ENCODE assay signal across 15 cellular contexts in the genomic region with DNA sequence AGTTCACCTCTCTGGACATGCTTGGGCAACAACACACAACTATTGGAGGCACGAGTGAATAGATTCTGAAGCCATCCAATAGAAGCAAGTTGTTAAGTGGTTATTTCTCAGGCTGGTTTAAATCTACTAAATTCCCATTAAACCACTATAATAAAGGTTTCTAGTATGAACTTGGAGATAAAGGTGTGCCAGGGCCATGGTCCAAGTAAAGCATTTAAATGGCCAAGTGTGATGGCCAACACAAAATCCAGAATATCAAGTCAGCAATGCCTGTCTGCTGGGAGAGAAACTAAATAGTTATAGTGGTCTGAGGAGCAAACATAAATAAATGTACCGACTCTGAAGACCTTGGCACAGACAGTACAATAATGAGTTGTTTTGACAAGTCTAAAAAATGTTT.
DNase-seq lines count a peak whose midpoint lies in the region; ATAC-seq and TF ChIP-seq lines count a peak whose summit lies in the region.
"Had no signal": no experiment of that assay in that cellular context is flagged by ENCODE, and none has a peak within 500 bp of the region (broad histone marks: within the 10 kb centered on the region; RNA-seq: fewer than 3 reads in every experiment).

No MANE protein-coding gene starts in this region.

- ATAC-seq in Panc1 (no peak), GM21528 (IDR thresholded peaks at IDR 0.05; ENCODE audit: low FRiP score, unreplicated experiment) (no peak)

- H3K36me3 ChIP-seq in Panc1 (ENCODE audit: control insufficient read depth, insufficient read depth, low read length) (no peaks in the 10 kb centered on the region), parathyroid adenoma (ENCODE audit: control insufficient read depth, insufficient read depth, low read length) (no peaks in the 10 kb centered on the region), Karpas-422 (ENCODE audit: insufficient read depth, low read length) (no peaks in the 10 kb centered on the region)

- H3K4me1 Mint-ChIP-seq in dendritic cell treated with granulocyte-macrophage colony-stimulating factor and Interleukin-4, amounts not matched to agents 40 ng/mL and 50 ng/mL, for 4 days (ENCODE audit: low read depth), result peaks cover 34% of the 10 kb centered on the region
- H3K4me1 Mint-ChIP-seq in mesothelial cell of epicardium, result peaks cover 31% of the 10 kb centered on the region

- H3K4me1 ChIP-seq in Panc1 (ENCODE audit: control insufficient read depth, insufficient read depth, low read length), result peaks cover 46% of the 10 kb centered on the region
- peaks cover 66% of the 10 kb centered on the region for H3K4me1 ChIP-seq in parathyroid adenoma
- no peaks in the 10 kb centered on the region for H3K4me1 ChIP-seq in Karpas-422 (ENCODE audit: low read length)

- no TSS peak for BruUV-seq in Panc1 (replicated peaks; lab: Mats Ljungman, UMichigan)

- peak overlapping the region; percentile 65 for H3K27ac Mint-ChIP-seq in dendritic cell treated with granulocyte-macrophage colony-stimulating factor and Interleukin-4, amounts not matched to agents 40 ng/mL and 50 ng/mL, for 4 days
- H3K27ac Mint-ChIP-seq in mesothelial cell of epicardium, result no peak overlapping the region
- H3K27ac Mint-ChIP-seq: CD4-positive, alpha-beta T cell; H9 had no signal

- H3K27ac ChIP-seq in Panc1 (ENCODE audit: low read length) (peak overlapping the region; percentile 99), parathyroid adenoma (peak overlapping the region; percentile 98), Karpas-422 (ENCODE audit: low read length) (no peak overlapping the region)
- H3K27ac ChIP-seq: C4-2B had no signal

- POLR2A ChIA-PET in Panc1 (lab: Charles Lee), result no interaction called here

- no peaks in the 10 kb centered on the region for H3K27me3 ChIP-seq in Panc1 (ENCODE audit: control insufficient read depth, insufficient read depth, low read length)
- no peaks in the 10 kb centered on the region for H3K27me3 ChIP-seq in parathyroid adenoma (ENCODE audit: control insufficient read depth, insufficient read depth, low read length)
- H3K27me3 ChIP-seq in Karpas-422 (ENCODE audit: low read length), result no peaks in the 10 kb centered on the region

- H3K9me2 ChIP-seq in Karpas-422 (replicated peaks; ENCODE audit: insufficient read depth, low read length), result no peaks in the 10 kb centered on the region

- TF ChIP-seq CTCF in Panc1 (IDR thresholded peaks at IDR 0.05) (no peak), parathyroid adenoma (IDR thresholded peaks at IDR 0.05) (no peak), mesothelial cell of epicardium (IDR thresholded peaks at IDR 0.05; ENCODE audit: unreplicated experiment) (no peak)

- peaks cover 4% of the 10 kb centered on the region; the same call in 1 of the 2 replicates for H3K9me3 ChIP-seq in Panc1 (ENCODE audit: control insufficient read depth, insufficient read depth, low read depth, low read length)
- H3K9me3 ChIP-seq in parathyroid adenoma (ENCODE audit: control insufficient read depth, low read length), result no peaks in the 10 kb centered on the region
- H3K9me3 ChIP-seq in Karpas-422 (ENCODE audit: low read length), result no peaks in the 10 kb centered on the region
- H3K9me3 ChIP-seq: Caco-2 had no signal

- no peak overlapping the region for H3K9ac ChIP-seq in parathyroid adenoma
- H3K9ac ChIP-seq in Karpas-422 (ENCODE audit: low read length), result no peak overlapping the region

- CTCF ChIA-PET in Panc1 (lab: Charles Lee), result no interaction called here

- intact Hi-C loops in Panc1 (cut with micrococcal nuclease; ENCODE audit: unreplicated experiment), result no loop called here
- intact Hi-C loops in dendritic cell treated with granulocyte-macrophage colony-stimulating factor and Interleukin-4, amounts not matched to agents 40 ng/mL and 50 ng/mL, for 4 days (cut with micrococcal nuclease), result loop anchor here (10.0 kb wide), 2 partner anchors 315 to 445 kb away; no protein-coding TSS in a partner anchor

- DNase-seq in M059J (ENCODE audit: low read depth), result peak; percentile 11
- DNase-seq in Panc1 (ENCODE audit: low read depth, low spot score), result no peak
- DNase-seq in Karpas-422, result no peak
- no peak for DNase-seq in activated CD8-positive, alpha-beta memory T cell treated with anti-CD3 and anti-CD28 coated beads, Interleukin-2, amount 50 U/mL, for 4 hours
- no peak for DNase-seq in mesothelial cell of epicardium (ENCODE audit: low spot score in 2 of 2, unreplicated experiment in 2 of 2)
- DNase-seq: AML-193; Caco-2; CD4-positive, alpha-beta T cell; DMS79 treated with DMSO at 0.1 percent for 48 hours; GF-D8; H9 had no signal

- no peaks in the 10 kb centered on the region for H4K20me1 ChIP-seq in Karpas-422 (ENCODE audit: insufficient read depth, low read depth, low read length)

- no peak overlapping the region for H3K4me3 Mint-ChIP-seq in dendritic cell treated with granulocyte-macrophage colony-stimulating factor and Interleukin-4, amounts not matched to agents 40 ng/mL and 50 ng/mL, for 4 days
- H3K4me3 Mint-ChIP-seq in mesothelial cell of epicardium, result no peak overlapping the region
- H3K4me3 Mint-ChIP-seq: CD4-positive, alpha-beta T cell; H9 had no signal

- H3K4me3 ChIP-seq in Panc1 (ENCODE audit: low read depth in 2 of 2, low read length in 2 of 2), result no peak overlapping the region
- H3K4me3 ChIP-seq in parathyroid adenoma (ENCODE audit: low read depth, low read length), result no peak overlapping the region
- H3K4me3 ChIP-seq in Karpas-422 (ENCODE audit: low read length), result no peak overlapping the region

- H3K9me3 Mint-ChIP-seq in dendritic cell treated with granulocyte-macrophage colony-stimulating factor and Interleukin-4, amounts not matched to agents 40 ng/mL and 50 ng/mL, for 4 days, result no peaks in the 10 kb centered on the region
- no peaks in the 10 kb centered on the region for H3K9me3 Mint-ChIP-seq in mesothelial cell of epicardium
- H3K9me3 Mint-ChIP-seq: CD4-positive, alpha-beta T cell; H9 had no signal

- no peak overlapping the region for H3K4me2 ChIP-seq in parathyroid adenoma (ENCODE audit: low read length)
- H3K4me2 ChIP-seq in Karpas-422 (ENCODE audit: low read depth, low read length, poor library complexity, severe bottlenecking), result no peak overlapping the region

- H3K27me3 Mint-ChIP-seq in dendritic cell treated with granulocyte-macrophage colony-stimulating factor and Interleukin-4, amounts not matched to agents 40 ng/mL and 50 ng/mL, for 4 days, result no peaks in the 10 kb centered on the region
- H3K27me3 Mint-ChIP-seq in mesothelial cell of epicardium (ENCODE audit: low read depth), result no peaks in the 10 kb centered on the region

- H3K36me3 Mint-ChIP-seq in dendritic cell treated with granulocyte-macrophage colony-stimulating factor and Interleukin-4, amounts not matched to agents 40 ng/mL and 50 ng/mL, for 4 days (ENCODE audit: low read depth), result no peaks in the 10 kb centered on the region
- no peaks in the 10 kb centered on the region for H3K36me3 Mint-ChIP-seq in mesothelial cell of epicardium

- in situ Hi-C loops in Panc1 (cut with HindIII; ENCODE audit: low pct_unique_long_range_greater_than_20kb, low sequenced_read_pairs), result no loop called here

- no peaks in the 10 kb centered on the region for H3K79me2 ChIP-seq in parathyroid adenoma
- H3K79me2 ChIP-seq in Karpas-422 (ENCODE audit: low read length), result no peaks in the 10 kb centered on the region

- H2AFZ ChIP-seq in parathyroid adenoma (no peak overlapping the region), Karpas-422 (ENCODE audit: low read length) (no peak overlapping the region)
